In the genomic region with DNA sequence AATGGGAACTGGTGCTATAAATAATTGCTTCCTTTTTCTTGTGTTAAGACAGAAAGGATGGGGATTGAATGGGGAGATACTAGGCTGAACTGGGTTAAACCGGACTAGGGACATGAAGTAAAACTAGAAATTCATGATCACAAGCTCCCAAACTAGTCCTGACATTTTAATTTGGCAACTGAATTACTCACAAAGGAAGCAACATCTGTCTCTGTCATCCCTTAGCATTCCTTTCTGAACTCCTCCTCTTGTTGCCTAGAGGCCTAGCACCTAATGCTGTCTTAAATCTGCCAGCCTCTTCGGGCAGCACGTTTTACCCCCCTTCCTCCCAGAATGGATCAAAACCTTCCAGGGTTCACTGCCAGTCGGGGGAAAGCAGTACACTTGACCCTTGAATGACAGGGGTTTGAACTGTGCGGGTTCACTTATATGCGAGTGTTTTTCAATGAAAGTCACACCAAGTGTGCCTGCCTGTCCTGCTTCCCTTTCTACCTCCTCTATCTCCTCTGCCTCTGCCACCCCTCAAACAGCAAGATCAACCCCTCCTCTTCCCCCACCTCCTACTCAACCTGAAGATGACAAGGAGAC, we compare ENCODE assay signal across 15 cellular contexts. TPM values are rescaled to one million over a fixed set of nuclear protein-coding genes. Genes with fewer than 3 reads are reported as not detected.
A peak's percentile ranks its signal among the peaks of the same experiment; 100 is the strongest.
DNase-seq lines count a peak whose midpoint lies in the region; ATAC-seq, FAIRE-seq and TF ChIP-seq lines count a peak whose summit lies in the region.
"Had no signal": no experiment of that assay in that cellular context is flagged by ENCODE, and none has a peak within 500 bp of the region (broad histone marks: within the 10 kb centered on the region; RNA-seq: fewer than 3 reads in every experiment).

No MANE protein-coding gene starts in this region.

- H3K4me3 ChIP-seq in A549: no peak overlapping the region
- H3K4me3 ChIP-seq: lower lobe of right lung had no signal

- H3K36me3 Mint-ChIP-seq in WTC11: no peaks in the 10 kb centered on the region; the same call in 1 of the 2 replicates
- no peaks in the 10 kb centered on the region for H3K36me3 Mint-ChIP-seq in T-helper 17 cell (ENCODE audit: low read depth)
- H3K36me3 Mint-ChIP-seq: stimulated activated effector memory CD8-positive, alpha-beta T cell treated with anti-CD3 and anti-CD28 coated beads, Interleukin-12 subunit alpha, Interleukin-12 subunit beta, amount 100 ng/mL, for 72 hours had no signal

- peak overlapping the region; percentile 42 for H3K4me2 ChIP-seq in A549

- H3K9me3 Mint-ChIP-seq in WTC11: no peaks in the 10 kb centered on the region
- H3K9me3 Mint-ChIP-seq: activated naive CD8-positive, alpha-beta T cell treated with anti-CD3 and anti-CD28 coated beads, Interleukin-2, amount 50 U/mL, for 24 hours; stimulated activated effector memory CD8-positive, alpha-beta T cell treated with anti-CD3 and anti-CD28 coated beads, Interleukin-12 subunit alpha, Interleukin-12 subunit beta, amount 100 ng/mL, for 72 hours had no signal

- H3K9me3 ChIP-seq in A549: no peaks in the 10 kb centered on the region
- H3K9me3 ChIP-seq in T-helper 17 cell (ENCODE audit: control insufficient read depth, low read length, poor library complexity, severe bottlenecking): no peaks in the 10 kb centered on the region
- H3K9me3 ChIP-seq: lower lobe of right lung had no signal

- H3K27ac Mint-ChIP-seq in WTC11 (no peak overlapping the region), T-helper 17 cell (no peak overlapping the region)
- H3K27ac Mint-ChIP-seq: activated naive CD8-positive, alpha-beta T cell treated with anti-CD3 and anti-CD28 coated beads, Interleukin-2, amount 50 U/mL, for 24 hours; stimulated activated effector memory CD8-positive, alpha-beta T cell treated with anti-CD3 and anti-CD28 coated beads, Interleukin-12 subunit alpha, Interleukin-12 subunit beta, amount 100 ng/mL, for 72 hours had no signal

- H3K4me1 ChIP-seq in A549: peaks cover 77% of the 10 kb centered on the region
- H3K4me1 ChIP-seq in foreskin keratinocyte: peaks cover 41% of the 10 kb centered on the region

- peaks cover 36% of the 10 kb centered on the region for H3K4me1 Mint-ChIP-seq in WTC11
- peaks cover 22% of the 10 kb centered on the region for H3K4me1 Mint-ChIP-seq in T-helper 17 cell

- TF ChIP-seq POLR2A in A549 (IDR thresholded peaks at IDR 0.05; ENCODE audit: low read length): no peak

- H3K27me3 ChIP-seq in foreskin keratinocyte: no peaks in the 10 kb centered on the region

- POLR2A ChIA-PET in A549 (lab: Yijun Ruan, JAX) (no interaction called here), HEK293T (lab: Yijun Ruan, JAX) (interaction anchor here (1.2 kb wide), 1 partner anchor 10 kb away, joined by 3 read pairs; no protein-coding TSS in a partner anchor), WTC11 (lab: Charles Lee) (no interaction called here)

- H3K4me3 Mint-ChIP-seq in WTC11 (no peak overlapping the region), T-helper 17 cell (no peak overlapping the region)
- H3K4me3 Mint-ChIP-seq: activated naive CD8-positive, alpha-beta T cell treated with anti-CD3 and anti-CD28 coated beads, Interleukin-2, amount 50 U/mL, for 24 hours; stimulated activated effector memory CD8-positive, alpha-beta T cell treated with anti-CD3 and anti-CD28 coated beads, Interleukin-12 subunit alpha, Interleukin-12 subunit beta, amount 100 ng/mL, for 72 hours had no signal

- WGBS in A549 (ENCODE audit: missing lambda C conversion rate): 37% methylated on average over 6 of the region's 6 CpGs

- no peak for TF ChIP-seq EP300 in A549 (IDR thresholded peaks at IDR 0.05)

- FAIRE-seq in A549 (lab: Jason Lieb, UNC): no peak
- FAIRE-seq: G401.6, GM18507 had no signal

- DNase-seq in A549 (ENCODE audit: low read depth in 1 of 2, low spot score in 1 of 2) (peak in 1 of 2 experiments; percentile 30), HEK293T (ENCODE audit: extremely low spot score) (no peak), WTC11 (ENCODE audit: low spot score) (no peak), foreskin keratinocyte (peak; percentile 71 to 87), NCI-H345 treated with DMSO at 0.1 percent for 48 hours (lab: John Stamatoyannopoulos, UW; ENCODE audit: unreplicated experiment) (no peak), T-helper 17 cell (no peak)
- no peak for DNase-seq in activated T-cell treated with anti-CD3 and anti-CD28 coated beads, Interleukin-2, amount 50 U/mL, for 1 hour
- DNase-seq: activated CD8-positive, alpha-beta memory T cell treated with anti-CD3 and anti-CD28 coated beads, Interleukin-2, amount 50 U/mL, for 48 hours; activated naive CD8-positive, alpha-beta T cell treated with anti-CD3 and anti-CD28 coated beads, Interleukin-2, amount 50 U/mL, for 24 hours; lower lobe of right lung; stimulated activated CD4-positive, alpha-beta T cell treated with anti-CD3 and anti-CD28 coated beads, Interleukin-2, amount 100 ng/mL, for 24 hours had no signal

- TF ChIP-seq CTCF in A549 (IDR thresholded peaks at IDR 0.05) (no peak), WTC11 (IDR thresholded peaks at IDR 0.05) (no peak), foreskin keratinocyte (conservative IDR thresholded peaks at IDR 0.05) (no peak)

- peaks cover 5% of the 10 kb centered on the region; the same call in 1 of the 2 replicates for H3K27me3 Mint-ChIP-seq in WTC11 (ENCODE audit: low read depth)
- no peaks in the 10 kb centered on the region for H3K27me3 Mint-ChIP-seq in T-helper 17 cell
- H3K27me3 Mint-ChIP-seq: activated naive CD8-positive, alpha-beta T cell treated with anti-CD3 and anti-CD28 coated beads, Interleukin-2, amount 50 U/mL, for 24 hours had no signal

- ATAC-seq in A549 (peak; percentile 23 to 40; a peak in 2 of 6 replicates), WTC11 (peak; percentile 30), foreskin keratinocyte (peak; percentile 69), HG03342 (IDR thresholded peaks at IDR 0.05; ENCODE audit: unreplicated experiment) (no peak), T-helper 17 cell (no peak)
- ATAC-seq: activated naive CD8-positive, alpha-beta T cell treated with anti-CD3 and anti-CD28 coated beads, Interleukin-2, amount 50 U/mL, for 24 hours; lower lobe of right lung; stimulated activated effector memory CD8-positive, alpha-beta T cell treated with anti-CD3 and anti-CD28 coated beads, Interleukin-12 subunit alpha, Interleukin-12 subunit beta, amount 100 ng/mL, for 72 hours had no signal

- no peak for TF ChIP-seq RAD21 in A549 (conservative IDR thresholded peaks at IDR 0.05 in 1 of 2, IDR thresholded peaks at IDR 0.05 in 1 of 2)

- CTCF ChIA-PET in A549 (lab: Yijun Ruan, JAX) (no interaction called here), HEK293T (lab: Yijun Ruan, JAX) (no interaction called here), WTC11 (lab: Charles Lee) (no interaction called here)

- peak overlapping the region; percentile 2 to 65; a peak in 4 of 6 replicates for H3K27ac ChIP-seq in A549
- H3K27ac ChIP-seq in foreskin keratinocyte: peak overlapping the region; percentile 49
- H3K27ac ChIP-seq: lower lobe of right lung had no signal

TF ChIP-seq in A549, 52 proteins besides CTCF, POLR2A, EP300 and RAD21:
- TF ChIP-seq TFCP2L1 (CRISPR knock-in tag; IDR thresholded peaks at IDR 0.05): no peak
- peak; percentile 65; the same call in 1 of the 2 replicates for TF ChIP-seq HOXB5 (CRISPR knock-in tag; IDR thresholded peaks at IDR 0.05)
- TF ChIP-seq NR3C1 (IDR thresholded peaks at IDR 0.05): no peak
- no peak for TF ChIP-seq CBX8 (IDR thresholded peaks at IDR 0.05)
- TF ChIP-seq NPAS2 (CRISPR knock-in tag; IDR thresholded peaks at IDR 0.05; ENCODE audit: borderline replicate concordance): no peak

TF ChIP-seq in HEK293T, 16 proteins besides CTCF, POLR2A, EP300 and RAD21:
- TF ChIP-seq NFRKB (IDR thresholded peaks at IDR 0.05): no peak
- TF ChIP-seq, protein P1, sequence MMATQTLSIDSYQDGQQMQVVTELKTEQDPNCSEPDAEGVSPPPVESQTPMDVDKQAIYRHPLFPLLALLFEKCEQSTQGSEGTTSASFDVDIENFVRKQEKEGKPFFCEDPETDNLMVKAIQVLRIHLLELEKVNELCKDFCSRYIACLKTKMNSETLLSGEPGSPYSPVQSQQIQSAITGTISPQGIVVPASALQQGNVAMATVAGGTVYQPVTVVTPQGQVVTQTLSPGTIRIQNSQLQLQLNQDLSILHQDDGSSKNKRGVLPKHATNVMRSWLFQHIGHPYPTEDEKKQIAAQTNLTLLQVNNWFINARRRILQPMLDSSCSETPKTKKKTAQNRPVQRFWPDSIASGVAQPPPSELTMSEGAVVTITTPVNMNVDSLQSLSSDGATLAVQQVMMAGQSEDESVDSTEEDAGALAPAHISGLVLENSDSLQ (IDR thresholded peaks at IDR 0.05): peak; percentile 41

TF ChIP-seq in WTC11, 78 proteins besides CTCF, POLR2A, EP300 and RAD21 (continues in another document):
- TF ChIP-seq ATF1 (CRISPR knock-in tag; IDR thresholded peaks at IDR 0.05) (no peak), ELF4 (CRISPR knock-in tag; IDR thresholded peaks at IDR 0.05; ENCODE audit: low read depth) (no peak), IRF2 (CRISPR knock-in tag; IDR thresholded peaks at IDR 0.05; ENCODE audit: borderline replicate concordance, low read depth) (no peak), ZNF121 (CRISPR knock-in tag; IDR thresholded peaks at IDR 0.05) (no peak), EMX1 (CRISPR knock-in tag; IDR thresholded peaks at IDR 0.05) (no peak)
- TF ChIP-seq, protein P2, sequence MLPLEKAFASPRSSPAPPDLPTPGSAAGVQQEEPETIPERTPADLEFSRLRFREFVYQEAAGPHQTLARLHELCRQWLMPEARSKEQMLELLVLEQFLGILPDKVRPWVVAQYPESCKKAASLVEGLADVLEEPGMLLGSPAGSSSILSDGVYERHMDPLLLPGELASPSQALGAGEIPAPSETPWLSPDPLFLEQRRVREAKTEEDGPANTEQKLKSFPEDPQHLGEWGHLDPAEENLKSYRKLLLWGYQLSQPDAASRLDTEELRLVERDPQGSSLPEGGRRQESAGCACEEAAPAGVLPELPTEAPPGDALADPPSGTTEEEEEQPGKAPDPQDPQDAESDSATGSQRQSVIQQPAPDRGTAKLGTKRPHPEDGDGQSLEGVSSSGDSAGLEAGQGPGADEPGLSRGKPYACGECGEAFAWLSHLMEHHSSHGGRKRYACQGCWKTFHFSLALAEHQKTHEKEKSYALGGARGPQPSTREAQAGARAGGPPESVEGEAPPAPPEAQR (CRISPR knock-in tag; IDR thresholded peaks at IDR 0.05): no peak

RNA-seq across cellular contexts. Expression of a gene that starts 8.2 kb away (rescaled TPM):
- polyA plus RNA-seq in A549 (2011; rRNA removed) (21.1 and 26.1 TPM in 2 replicates), A549 (2017; fragmentation: RNase III; extraction: RNeasy Plus Mini Kit Qiagen cat#74134 plus additional on column Dnase treatment) (32.1 to 37.3 TPM (median 35.4 TPM) in 3 replicates), foreskin keratinocyte (33.7 and 34.9 TPM in 2 replicates)
- polyA plus RNA-seq in A549 (2012; cell fraction: cytosol; rRNA removed): 29.8 and 35.5 TPM in 2 replicates
- 20.9 and 33.2 TPM in 2 replicates for polyA plus RNA-seq in A549 (2012; cell fraction: nucleus; rRNA removed)
- polyA minus RNA-seq in A549 (2011; rRNA and poly(A)+ RNA removed): 33.6 and 34.5 TPM in 2 replicates
- total RNA-seq in WTC11 (2021) (16.9 to 23.3 TPM (median 18.7 TPM) in 3 replicates), foreskin keratinocyte (46.6 and 50.5 TPM in 2 replicates), T-helper 17 cell (1 to 10 TPM; 2.8 to 2.9 TPM)

Comparison
In these comparisons a context has a peak if more than half of its experiments do, and no peak if none do; other contexts are left out.
1. ATAC-seq: peak in A549 (2 of 2), WTC11 (single experiment) and foreskin keratinocyte (single experiment); none in HG03342 (single experiment) and T-helper 17 cell (single experiment).
2. DNase-seq: peak in foreskin keratinocyte (2 of 2); none in HEK293T (single experiment), WTC11 (single experiment), activated T-cell treated with anti-CD3 and anti-CD28 coated beads, Interleukin-2, amount 50 U/mL, for 1 hour (single experiment), NCI-H345 treated with DMSO at 0.1 percent for 48 hours (single experiment) and T-helper 17 cell (0 of 3).